Comparison of ENCODE assay signal across 8 cellular contexts in the genomic region with DNA sequence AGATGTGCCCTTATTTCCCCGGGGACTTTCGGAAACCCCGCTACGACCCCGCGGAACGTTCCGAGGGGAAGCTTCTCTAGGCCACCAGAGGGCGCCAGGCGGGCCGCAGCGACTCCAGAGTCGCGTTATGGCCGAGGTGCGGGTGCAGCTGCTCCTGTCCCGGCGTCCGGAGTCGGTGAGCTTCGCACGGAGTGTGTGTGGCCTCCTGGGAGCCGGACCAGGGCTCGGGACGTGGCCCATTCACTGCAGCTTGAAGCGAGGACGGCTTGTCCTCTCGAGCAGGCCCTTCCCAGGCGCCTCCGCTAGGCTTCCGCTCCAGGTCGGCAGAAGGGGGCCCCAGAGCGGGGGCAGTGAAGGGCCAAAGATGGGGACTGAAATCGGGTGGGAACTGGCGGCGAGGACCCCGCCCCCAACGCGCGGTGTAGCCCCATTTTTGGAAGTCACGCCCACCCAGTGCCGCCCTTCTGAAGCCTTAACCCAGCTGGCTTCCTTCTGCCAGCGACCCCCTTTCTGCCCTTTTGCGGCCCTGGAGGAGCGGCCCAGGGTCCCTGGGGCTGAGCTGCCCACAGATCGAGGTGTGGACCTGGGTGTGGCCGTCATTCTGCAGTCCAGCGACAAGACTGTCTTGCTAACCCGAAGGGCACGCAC. TPM values are rescaled to one million over a fixed set of nuclear protein-coding genes. Genes with fewer than 3 reads are reported as not detected.
A peak's percentile ranks its signal among the peaks of the same experiment; 100 is the strongest.
DNase-seq lines count a peak whose midpoint lies in the region; ATAC-seq and TF ChIP-seq lines count a peak whose summit lies in the region.

A gene with protein sequence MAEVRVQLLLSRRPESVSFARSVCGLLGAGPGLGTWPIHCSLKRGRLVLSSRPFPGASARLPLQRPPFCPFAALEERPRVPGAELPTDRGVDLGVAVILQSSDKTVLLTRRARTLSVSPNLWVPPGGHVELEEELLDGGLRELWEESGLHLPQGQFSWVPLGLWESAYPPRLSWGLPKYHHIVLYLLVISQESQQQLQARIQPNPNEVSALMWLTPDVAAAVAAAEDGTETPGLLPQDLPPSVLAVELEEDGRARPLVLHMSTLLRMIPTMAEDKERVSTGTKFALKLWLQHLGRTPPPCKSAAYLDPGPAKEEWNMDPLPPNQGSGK (plus strand): TSS at position 117 of the 648 bp plus-strand sequence. CDS start 11 bp downstream, at position 128.

- no peaks in the 10 kb centered on the region for H3K9me3 ChIP-seq in suprapubic skin

- H3K27ac ChIP-seq in RWPE1, result peak within 1 kb of the TSS; percentile 66
- peak within 1 kb of the TSS; percentile 80 for H3K27ac ChIP-seq in suprapubic skin

- 3% methylated on average over 25 of the region's 50 CpGs for WGBS in suprapubic skin

- H3K9me3 Mint-ChIP-seq in IgD-negative memory B cell, result no peaks in the 10 kb centered on the region

- no peaks in the 10 kb centered on the region for H3K27me3 ChIP-seq in suprapubic skin

- peaks cover 52% of the 10 kb centered on the region for H3K36me3 ChIP-seq in suprapubic skin

- DNase-seq in DMS114 treated with DMSO at 0.1 percent for 48 hours (lab: John Stamatoyannopoulos, UW; ENCODE audit: unreplicated experiment) (peak; percentile 75), RWPE1 (ENCODE audit: low spot score) (peak; percentile 77), foreskin melanocyte (peak; percentile 59), nucleus accumbens (lab: John Stamatoyannopoulos, UW) (peak in 52 of 56 donors; percentile 15 to 83 (median 54)), suprapubic skin (ENCODE audit: low spot score in 2 of 2) (peak; percentile 86 to 88)
- peak; percentile 66 for DNase-seq in activated effector memory CD4-positive, alpha-beta T cell treated with Interleukin-2 at 50 U/mL for 16 hours

- H3K27me3 Mint-ChIP-seq in IgD-negative memory B cell, result no peaks in the 10 kb centered on the region

- TF ChIP-seq CTCF in RWPE1 (conservative IDR thresholded peaks at IDR 0.05; ENCODE audit: low read depth) (peak; percentile 89), suprapubic skin (IDR thresholded peaks at IDR 0.05) (peak; percentile 90 to 96)

- H3K4me3 Mint-ChIP-seq in IgD-negative memory B cell, result peak within 1 kb of the TSS in 1 of 4 donors; percentile 56

- TF ChIP-seq POLR2A in suprapubic skin (IDR thresholded peaks at IDR 0.05), result no peak

- POLR2A ChIA-PET in RWPE1 (lab: Yijun Ruan, JAX; ENCODE audit: low non-redundant PET), result interaction anchor here (0.8 to 0.9 kb wide), 2 partner anchors 13 to 82 kb away, joined by 3 to 4 read pairs; a partner anchor contains a TSS

- peak within 1 kb of the TSS; percentile 73 for H3K4me3 ChIP-seq in suprapubic skin

- TF ChIP-seq EP300 in suprapubic skin (IDR thresholded peaks at IDR 0.05), result no peak

- peak; percentile 51 for ATAC-seq in GM21423 (IDR thresholded peaks at IDR 0.05; ENCODE audit: unreplicated experiment)

- H3K4me1 ChIP-seq in suprapubic skin, result peaks cover 18% of the 10 kb centered on the region

- CTCF ChIA-PET in RWPE1 (lab: Yijun Ruan, JAX), result interaction anchor here (0.5 to 3.9 kb wide), 28 partner anchors 9 to 188 kb away, joined by 3 to 51 read pairs (median 6); a partner anchor contains a TSS

- peaks cover 4% of the 10 kb centered on the region for H3K36me3 Mint-ChIP-seq in IgD-negative memory B cell

- H3K4me1 Mint-ChIP-seq in IgD-negative memory B cell, result peaks cover 0 to 6% (median 5%) of the 10 kb centered on the region in 3 donors

- peak within 1 kb of the TSS; percentile 23 to 90 (median 59) for H3K27ac Mint-ChIP-seq in IgD-negative memory B cell

RNA-seq across cellular contexts. Expression of the gene that starts here (rescaled TPM):
- 4.2 TPM for polyA plus RNA-seq in IgD-negative memory B cell
- 1 to 10 TPM; 1.3 to 3.9 (median 2.1) TPM for total RNA-seq in suprapubic skin

Comparison
In these comparisons a context has a peak if more than half of its experiments do, and no peak if none do; other contexts are left out.
1. Peak in every context shown above with its lines: DNase-seq, ATAC-seq, H3K4me3 ChIP-seq and H3K27ac ChIP-seq.